In the genomic region with DNA sequence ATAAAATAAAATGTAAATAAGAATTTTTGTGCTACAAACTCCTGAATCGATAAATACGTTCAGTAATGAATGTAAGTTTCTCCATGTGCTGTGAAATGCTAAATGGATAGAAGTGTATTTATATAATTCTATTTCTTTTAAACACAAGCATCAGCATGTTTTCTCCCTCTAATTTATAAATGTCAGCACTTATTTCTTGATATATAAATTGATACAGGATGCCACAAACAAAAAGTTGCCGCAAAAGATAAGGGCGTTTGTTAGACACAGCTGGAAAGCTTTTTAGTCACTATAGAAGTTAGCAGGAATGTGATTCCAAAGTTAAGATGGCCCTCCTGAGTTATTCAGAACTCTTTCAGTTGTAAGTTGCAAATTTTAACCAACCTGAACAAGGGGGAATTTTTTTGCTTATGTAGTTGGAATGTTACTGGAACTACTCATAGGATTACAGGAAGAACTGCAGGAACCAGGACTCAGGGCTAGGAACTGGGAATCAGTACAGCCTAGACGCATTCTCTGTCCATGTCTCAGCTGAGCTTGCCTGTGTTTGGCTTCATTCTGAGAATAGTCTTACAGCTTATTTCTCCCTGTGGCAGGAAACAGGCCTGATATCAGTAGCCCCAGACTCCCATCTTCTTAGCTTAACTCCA, we compare ENCODE assay signal across 10 cellular contexts.
DNase-seq lines count a peak whose midpoint lies in the region; ATAC-seq and TF ChIP-seq lines count a peak whose summit lies in the region.
"Had no signal": no experiment of that assay in that cellular context is flagged by ENCODE, and none has a peak within 500 bp of the region (broad histone marks: within the 10 kb centered on the region; RNA-seq: fewer than 3 reads in every experiment).

No MANE protein-coding gene starts in this region.

- H3K27ac ChIP-seq in heart right ventricle (peak overlapping the region in 8 of 10 donors; percentile 16 to 87 (median 55)), testis (peak overlapping the region in 1 of 2 donors; percentile 6)
- H3K27ac ChIP-seq: SK-N-MC had no signal

- H3K27me3 Mint-ChIP-seq in WTC11 (ENCODE audit: low read depth) = no peaks in the 10 kb centered on the region

- ATAC-seq in WTC11 = peak; percentile 20
- peak in 6 of 8 donors; percentile 13 to 66 (median 53) for ATAC-seq in heart right ventricle
- no peak for ATAC-seq in GM18519 (IDR thresholded peaks at IDR 0.05; ENCODE audit: low FRiP score, unreplicated experiment)

- H3K4me1 Mint-ChIP-seq in WTC11 = peaks cover 28% of the 10 kb centered on the region

- H3K36me3 ChIP-seq in heart right ventricle (no peaks in the 10 kb centered on the region), testis (ENCODE audit: low read depth, missing control alignments) (no peaks in the 10 kb centered on the region)

- DNase-seq in ELF-1 (ENCODE audit: low read depth, low spot score) (peak; percentile 26), WTC11 (ENCODE audit: low spot score) (no peak), heart right ventricle (no peak), renal cortical epithelial cell (ENCODE audit: low read depth) (peak; percentile 75), HuH-7.5 (ENCODE audit: low spot score) (no peak), testis (no peak), NCI-H2029 treated with DMSO at 0.1 percent for 48 hours (lab: John Stamatoyannopoulos, UW) (no peak)
- DNase-seq: activated gamma-delta T cell had no signal

- WGBS in heart right ventricle, 2 donors = 65 to 70% methylated on average over 5 of the region's 5 CpGs
- WGBS in testis, 2 donors = 76 to 78% methylated on average over 5 of the region's 5 CpGs

- no peak overlapping the region for H3K27ac Mint-ChIP-seq in WTC11

- no peaks in the 10 kb centered on the region for H3K27me3 ChIP-seq in heart right ventricle
- no peaks in the 10 kb centered on the region for H3K27me3 ChIP-seq in testis

- intact Hi-C loops in heart right ventricle (cut with DNase I) (no loop called here), testis (cut with DNase I; ENCODE audit: low total_unique reads) (no loop called here)

- H3K4me1 ChIP-seq in heart right ventricle (peaks cover 13 to 54% (median 38%) of the 10 kb centered on the region in 9 donors), testis (peaks cover 7% of the 10 kb centered on the region)

- H3K4me3 Mint-ChIP-seq in WTC11 = no peak overlapping the region

- H3K4me3 ChIP-seq in heart right ventricle (no peak overlapping the region), testis (no peak overlapping the region)
- H3K4me3 ChIP-seq: SK-N-MC had no signal

- TF ChIP-seq POLR2A in testis (IDR thresholded peaks at IDR 0.05) = no peak

- H3K9me3 ChIP-seq in heart right ventricle (no peaks in the 10 kb centered on the region), testis (no peaks in the 10 kb centered on the region)

- CTCF ChIA-PET in WTC11 (lab: Charles Lee) = no interaction called here

- POLR2A ChIA-PET in WTC11 (lab: Charles Lee) = no interaction called here

- H3K36me3 Mint-ChIP-seq in WTC11 = no peaks in the 10 kb centered on the region

- no peaks in the 10 kb centered on the region for H3K9me3 Mint-ChIP-seq in WTC11

- TF ChIP-seq CTCF in WTC11 (IDR thresholded peaks at IDR 0.05) (no peak), heart right ventricle (IDR thresholded peaks at IDR 0.05) (no peak), testis (IDR thresholded peaks at IDR 0.05) (no peak)

TF ChIP-seq in WTC11, 78 proteins besides CTCF, POLR2A, EP300 and RAD21:
- no peak for TF ChIP-seq ZNF671 (CRISPR knock-in tag; IDR thresholded peaks at IDR 0.05)
- TF ChIP-seq, protein P1, sequence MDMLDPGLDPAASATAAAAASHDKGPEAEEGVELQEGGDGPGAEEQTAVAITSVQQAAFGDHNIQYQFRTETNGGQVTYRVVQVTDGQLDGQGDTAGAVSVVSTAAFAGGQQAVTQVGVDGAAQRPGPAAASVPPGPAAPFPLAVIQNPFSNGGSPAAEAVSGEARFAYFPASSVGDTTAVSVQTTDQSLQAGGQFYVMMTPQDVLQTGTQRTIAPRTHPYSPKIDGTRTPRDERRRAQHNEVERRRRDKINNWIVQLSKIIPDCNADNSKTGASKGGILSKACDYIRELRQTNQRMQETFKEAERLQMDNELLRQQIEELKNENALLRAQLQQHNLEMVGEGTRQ (CRISPR knock-in tag; IDR thresholded peaks at IDR 0.05) = no peak

Comparison
In these comparisons a context has a peak if more than half of its experiments do, and no peak if none do; other contexts are left out.
1. DNase-seq: peak in ELF-1 (single experiment) and renal cortical epithelial cell (single experiment); none in WTC11 (single experiment), heart right ventricle (0 of 2), HuH-7.5 (single experiment), testis (single experiment) and NCI-H2029 treated with DMSO at 0.1 percent for 48 hours (single experiment).